ENCODE assay signal across 1 cellular context in genomic region chr15:31870336-31871158, GRCh38.
TF ChIP-seq lines count a peak whose summit lies in the region.

OTUD7A (minus strand) TSS chr15:31870673.

TF ChIP-seq in A549, 52 proteins besides CTCF, POLR2A, EP300 and RAD21 (continued from another document):
- TF ChIP-seq MAFK (IDR thresholded peaks at IDR 0.05; ENCODE audit: partially characterized antibody) = no peak
